1 cellular context compared by ENCODE assay signal in genomic region chr19:4186087-4186993, GRCh38.
A peak's percentile ranks its signal among the peaks of the same experiment; 100 is the strongest.
TF ChIP-seq lines count a peak whose summit lies in the region.

No MANE protein-coding gene starts in this region.

TF ChIP-seq in HEK293, 187 proteins besides CTCF, POLR2A, EP300 and RAD21 (continued from another document and continues in another):
- TF ChIP-seq ZNF18 (tag by site-specific recombination; IDR thresholded peaks at IDR 0.05) (0 out of 2 replicates have a peak, but pooled peaks have one; percentile 21), ZNF626 (tag by site-specific recombination; IDR thresholded peaks at IDR 0.05) (no peak), KLF9 (tag by site-specific recombination; IDR thresholded peaks at IDR 0.05; ENCODE audit: low read depth) (peak; percentile 35; the same call in 1 of the 2 replicates), ZNF248 (tag by site-specific recombination; IDR thresholded peaks at IDR 0.05) (no peak), ZNF433 (tag by site-specific recombination; IDR thresholded peaks at IDR 0.05; ENCODE audit: low read depth) (no peak), ZNF521 (tag by site-specific recombination; IDR thresholded peaks at IDR 0.05) (no peak), GLIS1 (tag by site-specific recombination; IDR thresholded peaks at IDR 0.05) (peak; percentile 86), ZNF629 (tag by site-specific recombination; IDR thresholded peaks at IDR 0.05) (no peak), ZNF585B (tag by site-specific recombination; IDR thresholded peaks at IDR 0.05) (no peak), BCL11B (tag by site-specific recombination; IDR thresholded peaks at IDR 0.05; ENCODE audit: low read depth) (no peak), REPIN1 (tag by site-specific recombination; IDR thresholded peaks at IDR 0.05; ENCODE audit: low read depth) (no peak), IKZF3 (tag by site-specific recombination; IDR thresholded peaks at IDR 0.05) (no peak), MZF1 (tag by site-specific recombination; IDR thresholded peaks at IDR 0.05; ENCODE audit: borderline replicate concordance) (no peak), ZNF549 (tag by site-specific recombination; IDR thresholded peaks at IDR 0.05) (no peak), ZBTB8A (tag by site-specific recombination; IDR thresholded peaks at IDR 0.05) (no peak), ZSCAN30 (tag by site-specific recombination; IDR thresholded peaks at IDR 0.05) (no peak), ZNF791 (tag by site-specific recombination; IDR thresholded peaks at IDR 0.05) (no peak), YY2 (tag by site-specific recombination; IDR thresholded peaks at IDR 0.05) (no peak), ZNF23 (tag by site-specific recombination; IDR thresholded peaks at IDR 0.05; ENCODE audit: borderline replicate concordance) (no peak), KLF7 (tag by site-specific recombination; IDR thresholded peaks at IDR 0.05; ENCODE audit: borderline replicate concordance) (no peak), OSR2 (tag by site-specific recombination; IDR thresholded peaks at IDR 0.05) (no peak), ZSCAN23 (tag by site-specific recombination; IDR thresholded peaks at IDR 0.05) (no peak), ZNF449 (tag by site-specific recombination; IDR thresholded peaks at IDR 0.05) (no peak), ZNF202 (tag by site-specific recombination; IDR thresholded peaks at IDR 0.05; ENCODE audit: borderline replicate concordance) (no peak), ZBTB44 (tag by site-specific recombination; IDR thresholded peaks at IDR 0.05) (no peak), YY1 (tag by site-specific recombination; IDR thresholded peaks at IDR 0.05) (no peak), ZBTB48 (tag by site-specific recombination; IDR thresholded peaks at IDR 0.05) (no peak), ZNF174 (tag by site-specific recombination; IDR thresholded peaks at IDR 0.05) (no peak), ZBTB7A (tag by site-specific recombination; IDR thresholded peaks at IDR 0.05; ENCODE audit: low read depth) (no peak), ZNF2 (tag by site-specific recombination; IDR thresholded peaks at IDR 0.05) (no peak), ZNF510 (tag by site-specific recombination; IDR thresholded peaks at IDR 0.05; ENCODE audit: insufficient replicate concordance) (no peak), ZNF394 (tag by site-specific recombination; IDR thresholded peaks at IDR 0.05; ENCODE audit: borderline replicate concordance) (no peak), ZEB2 (tag by site-specific recombination; IDR thresholded peaks at IDR 0.05) (peak; percentile 61; the same call in 1 of the 2 replicates), BCL6B (tag by site-specific recombination; IDR thresholded peaks at IDR 0.05) (no peak), ZBTB20 (tag by site-specific recombination; IDR thresholded peaks at IDR 0.05) (no peak), HOXC10 (CRISPR knock-in tag; IDR thresholded peaks at IDR 0.05) (no peak)
- TF ChIP-seq, protein P1, sequence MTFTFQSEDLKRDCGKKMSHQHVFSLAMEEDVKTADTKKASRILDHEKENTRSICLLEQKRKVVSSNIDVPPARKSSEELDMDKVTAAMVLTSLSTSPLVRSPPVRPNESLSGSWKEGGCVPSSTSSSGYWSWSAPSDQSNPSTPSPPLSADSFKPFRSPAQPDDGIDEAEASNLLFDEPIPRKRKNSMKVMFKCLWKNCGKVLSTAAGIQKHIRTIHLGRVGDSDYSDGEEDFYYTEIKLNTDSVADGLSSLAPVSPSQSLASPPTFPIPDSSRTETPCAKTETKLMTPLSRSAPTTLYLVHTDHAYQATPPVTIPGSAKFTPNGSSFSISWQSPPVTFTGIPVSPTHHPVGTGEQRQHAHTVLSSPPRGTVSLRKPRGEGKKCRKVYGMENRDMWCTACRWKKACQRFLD (tag by site-specific recombination; IDR thresholded peaks at IDR 0.05): no peak
- TF ChIP-seq, protein P2, sequence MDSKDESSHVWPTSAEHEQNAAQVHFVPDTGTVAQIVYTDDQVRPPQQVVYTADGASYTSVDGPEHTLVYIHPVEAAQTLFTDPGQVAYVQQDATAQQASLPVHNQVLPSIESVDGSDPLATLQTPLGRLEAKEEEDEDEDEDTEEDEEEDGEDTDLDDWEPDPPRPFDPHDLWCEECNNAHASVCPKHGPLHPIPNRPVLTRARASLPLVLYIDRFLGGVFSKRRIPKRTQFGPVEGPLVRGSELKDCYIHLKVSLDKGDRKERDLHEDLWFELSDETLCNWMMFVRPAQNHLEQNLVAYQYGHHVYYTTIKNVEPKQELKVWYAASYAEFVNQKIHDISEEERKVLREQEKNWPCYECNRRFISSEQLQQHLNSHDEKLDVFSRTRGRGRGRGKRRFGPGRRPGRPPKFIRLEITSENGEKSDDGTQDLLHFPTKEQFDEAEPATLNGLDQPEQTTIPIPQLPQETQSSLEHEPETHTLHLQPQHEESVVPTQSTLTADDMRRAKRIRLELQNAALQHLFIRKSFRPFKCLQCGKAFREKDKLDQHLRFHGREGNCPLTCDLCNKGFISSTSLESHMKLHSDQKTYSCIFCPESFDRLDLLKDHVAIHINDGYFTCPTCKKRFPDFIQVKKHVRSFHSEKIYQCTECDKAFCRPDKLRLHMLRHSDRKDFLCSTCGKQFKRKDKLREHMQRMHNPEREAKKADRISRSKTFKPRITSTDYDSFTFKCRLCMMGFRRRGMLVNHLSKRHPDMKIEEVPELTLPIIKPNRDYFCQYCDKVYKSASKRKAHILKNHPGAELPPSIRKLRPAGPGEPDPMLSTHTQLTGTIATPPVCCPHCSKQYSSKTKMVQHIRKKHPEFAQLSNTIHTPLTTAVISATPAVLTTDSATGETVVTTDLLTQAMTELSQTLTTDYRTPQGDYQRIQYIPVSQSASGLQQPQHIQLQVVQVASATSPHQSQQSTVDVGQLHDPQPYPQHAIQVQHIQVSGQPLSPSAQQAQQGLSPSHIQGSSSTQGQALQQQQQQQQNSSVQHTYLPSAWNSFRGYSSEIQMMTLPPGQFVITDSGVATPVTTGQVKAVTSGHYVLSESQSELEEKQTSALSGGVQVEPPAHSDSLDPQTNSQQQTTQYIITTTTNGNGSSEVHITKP (tag by site-specific recombination; IDR thresholded peaks at IDR 0.05): peak; percentile 97
- TF ChIP-seq, protein P3, sequence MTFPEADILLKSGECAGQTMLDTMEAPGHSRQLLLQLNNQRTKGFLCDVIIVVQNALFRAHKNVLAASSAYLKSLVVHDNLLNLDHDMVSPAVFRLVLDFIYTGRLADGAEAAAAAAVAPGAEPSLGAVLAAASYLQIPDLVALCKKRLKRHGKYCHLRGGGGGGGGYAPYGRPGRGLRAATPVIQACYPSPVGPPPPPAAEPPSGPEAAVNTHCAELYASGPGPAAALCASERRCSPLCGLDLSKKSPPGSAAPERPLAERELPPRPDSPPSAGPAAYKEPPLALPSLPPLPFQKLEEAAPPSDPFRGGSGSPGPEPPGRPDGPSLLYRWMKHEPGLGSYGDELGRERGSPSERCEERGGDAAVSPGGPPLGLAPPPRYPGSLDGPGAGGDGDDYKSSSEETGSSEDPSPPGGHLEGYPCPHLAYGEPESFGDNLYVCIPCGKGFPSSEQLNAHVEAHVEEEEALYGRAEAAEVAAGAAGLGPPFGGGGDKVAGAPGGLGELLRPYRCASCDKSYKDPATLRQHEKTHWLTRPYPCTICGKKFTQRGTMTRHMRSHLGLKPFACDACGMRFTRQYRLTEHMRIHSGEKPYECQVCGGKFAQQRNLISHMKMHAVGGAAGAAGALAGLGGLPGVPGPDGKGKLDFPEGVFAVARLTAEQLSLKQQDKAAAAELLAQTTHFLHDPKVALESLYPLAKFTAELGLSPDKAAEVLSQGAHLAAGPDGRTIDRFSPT (tag by site-specific recombination; IDR thresholded peaks at IDR 0.05): 0 out of 2 replicates have a peak, but pooled peaks have one; percentile 37
- TF ChIP-seq, protein P4, sequence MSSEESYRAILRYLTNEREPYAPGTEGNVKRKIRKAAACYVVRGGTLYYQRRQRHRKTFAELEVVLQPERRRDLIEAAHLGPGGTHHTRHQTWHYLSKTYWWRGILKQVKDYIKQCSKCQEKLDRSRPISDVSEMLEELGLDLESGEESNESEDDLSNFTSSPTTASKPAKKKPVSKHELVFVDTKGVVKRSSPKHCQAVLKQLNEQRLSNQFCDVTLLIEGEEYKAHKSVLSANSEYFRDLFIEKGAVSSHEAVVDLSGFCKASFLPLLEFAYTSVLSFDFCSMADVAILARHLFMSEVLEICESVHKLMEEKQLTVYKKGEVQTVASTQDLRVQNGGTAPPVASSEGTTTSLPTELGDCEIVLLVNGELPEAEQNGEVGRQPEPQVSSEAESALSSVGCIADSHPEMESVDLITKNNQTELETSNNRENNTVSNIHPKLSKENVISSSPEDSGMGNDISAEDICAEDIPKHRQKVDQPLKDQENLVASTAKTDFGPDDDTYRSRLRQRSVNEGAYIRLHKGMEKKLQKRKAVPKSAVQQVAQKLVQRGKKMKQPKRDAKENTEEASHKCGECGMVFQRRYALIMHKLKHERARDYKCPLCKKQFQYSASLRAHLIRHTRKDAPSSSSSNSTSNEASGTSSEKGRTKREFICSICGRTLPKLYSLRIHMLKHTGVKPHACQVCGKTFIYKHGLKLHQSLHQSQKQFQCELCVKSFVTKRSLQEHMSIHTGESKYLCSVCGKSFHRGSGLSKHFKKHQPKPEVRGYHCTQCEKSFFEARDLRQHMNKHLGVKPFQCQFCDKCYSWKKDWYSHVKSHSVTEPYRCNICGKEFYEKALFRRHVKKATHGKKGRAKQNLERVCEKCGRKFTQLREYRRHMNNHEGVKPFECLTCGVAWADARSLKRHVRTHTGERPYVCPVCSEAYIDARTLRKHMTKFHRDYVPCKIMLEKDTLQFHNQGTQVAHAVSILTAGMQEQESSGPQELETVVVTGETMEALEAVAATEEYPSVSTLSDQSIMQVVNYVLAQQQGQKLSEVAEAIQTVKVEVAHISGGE (tag by site-specific recombination; conservative IDR thresholded peaks at IDR 0.05; ENCODE audit: low read depth): no peak
